Comparison of ENCODE assay signal across 13 cellular contexts in genomic region chr5:112681481-112681908, GRCh38. TPM values are rescaled to one million over a fixed set of nuclear protein-coding genes. Genes with fewer than 3 reads are reported as not detected.
DNase-seq lines count a peak whose midpoint lies in the region; ATAC-seq and TF ChIP-seq lines count a peak whose summit lies in the region.
"Had no signal": no experiment of that assay in that cellular context is flagged by ENCODE, and none has a peak within 500 bp of the region (broad histone marks: within the 10 kb centered on the region; RNA-seq: fewer than 3 reads in every experiment).

No MANE protein-coding gene starts in this region.

- no peak overlapping the region for H3K27ac ChIP-seq in PC-9
- H3K27ac ChIP-seq: right atrium auricular region, thoracic aorta had no signal

- H3K79me2 ChIP-seq in PC-9 (ENCODE audit: low read depth), result no peaks in the 10 kb centered on the region

- H3K27ac Mint-ChIP-seq in naive thymus-derived CD8-positive, alpha-beta T cell, result no peak overlapping the region
- H3K27ac Mint-ChIP-seq in mesothelial cell of epicardium, result no peak overlapping the region

- BruUV-seq in PC-9 (replicated peaks; lab: Mats Ljungman, UMichigan), result no TSS peak

- H4K20me1 ChIP-seq in PC-9 (ENCODE audit: insufficient read depth), result no peaks in the 10 kb centered on the region

- H3K4me3 Mint-ChIP-seq in naive thymus-derived CD8-positive, alpha-beta T cell, result no peak overlapping the region
- no peak overlapping the region for H3K4me3 Mint-ChIP-seq in mesothelial cell of epicardium

- intact Hi-C loops in PC-9 (cut with micrococcal nuclease; ENCODE audit: unreplicated experiment), result no loop called here

- CTCF ChIA-PET in PC-9 (lab: Charles Lee), result interaction anchor here (0.5 kb wide), 1 partner anchor 12 kb away, joined by 3 read pairs; no protein-coding TSS in a partner anchor

- no peaks in the 10 kb centered on the region for H3K27me3 ChIP-seq in PC-9 (ENCODE audit: insufficient read depth, low read depth)
- H3K27me3 ChIP-seq: right atrium auricular region had no signal

- peak; percentile 65 for DNase-seq in EH (ENCODE audit: low read depth)
- no peak for DNase-seq in PC-9
- DNase-seq in activated T-cell treated with anti-CD3 and anti-CD28 coated beads, Interleukin-2, amount 50 U/mL, for 1 hour, result no peak
- no peak for DNase-seq in naive thymus-derived CD8-positive, alpha-beta T cell
- DNase-seq in NCI-H345 treated with DMSO at 0.1 percent for 48 hours (lab: John Stamatoyannopoulos, UW; ENCODE audit: unreplicated experiment), result no peak
- no peak for DNase-seq in mesothelial cell of epicardium (ENCODE audit: low spot score in 2 of 2, unreplicated experiment in 2 of 2)
- DNase-seq: activated effector memory CD4-positive, alpha-beta T cell treated with anti-CD3 and anti-CD28 coated beads, Interleukin-2, amount 50 U/mL, for 16 hours; caudate nucleus; erythroblast had no signal

- no peak for TF ChIP-seq CTCF in PC-9 (conservative IDR thresholded peaks at IDR 0.05)
- no peak for TF ChIP-seq CTCF in mesothelial cell of epicardium (IDR thresholded peaks at IDR 0.05; ENCODE audit: unreplicated experiment)

- 0 out of 2 replicates have a peak overlapping the region, but pooled peaks have one; percentile 27 for H3K4me2 ChIP-seq in PC-9

- no peaks in the 10 kb centered on the region for H3K36me3 ChIP-seq in PC-9 (ENCODE audit: low read depth)
- H3K36me3 ChIP-seq: right atrium auricular region, thoracic aorta had no signal

- H3F3A ChIP-seq in PC-9 (ENCODE audit: insufficient read depth, low read depth), result no peaks in the 10 kb centered on the region

- peaks cover 6 to 50% (median 31%) of the 10 kb centered on the region in 5 donors for H3K27me3 Mint-ChIP-seq in naive thymus-derived CD8-positive, alpha-beta T cell
- H3K27me3 Mint-ChIP-seq in mesothelial cell of epicardium (ENCODE audit: low read depth), result peaks cover 2% of the 10 kb centered on the region

- H3K36me3 Mint-ChIP-seq in naive thymus-derived CD8-positive, alpha-beta T cell, result peaks cover 0 to 9% (median 0%) of the 10 kb centered on the region in 3 donors
- no peaks in the 10 kb centered on the region for H3K36me3 Mint-ChIP-seq in mesothelial cell of epicardium

- peaks cover 0 to 5% (median 0%) of the 10 kb centered on the region in 4 donors for H3K4me1 Mint-ChIP-seq in naive thymus-derived CD8-positive, alpha-beta T cell
- peaks cover 35% of the 10 kb centered on the region for H3K4me1 Mint-ChIP-seq in mesothelial cell of epicardium

- H3K4me3 ChIP-seq in PC-9, result no peak overlapping the region
- H3K4me3 ChIP-seq: right atrium auricular region, thoracic aorta had no signal

- no peaks in the 10 kb centered on the region for H3K9me3 ChIP-seq in PC-9 (ENCODE audit: insufficient read depth, low read depth)
- H3K9me3 ChIP-seq: right atrium auricular region, thoracic aorta had no signal

- no peaks in the 10 kb centered on the region for H3K4me1 ChIP-seq in PC-9 (replicated peaks; ENCODE audit: insufficient read depth)

- no peaks in the 10 kb centered on the region for H3K9me2 ChIP-seq in PC-9 (ENCODE audit: insufficient read depth)

- POLR2A ChIA-PET in PC-9 (lab: Charles Lee; ENCODE audit: unreplicated experiment), result no interaction called here
- POLR2A ChIA-PET in naive thymus-derived CD8-positive, alpha-beta T cell (lab: Charles Lee), result no interaction called here

- H3K9me3 Mint-ChIP-seq in naive thymus-derived CD8-positive, alpha-beta T cell, result peaks cover 0 to 7% (median 0%) of the 10 kb centered on the region in 9 donors
- peaks cover under 1% of the 10 kb centered on the region for H3K9me3 Mint-ChIP-seq in mesothelial cell of epicardium

- peak; percentile 75 for ATAC-seq in GM19395 (IDR thresholded peaks at IDR 0.05; ENCODE audit: unreplicated experiment)
- ATAC-seq in HG03064 (IDR thresholded peaks at IDR 0.05; ENCODE audit: low read depth, unreplicated experiment), result peak; percentile 88
- no peak for ATAC-seq in naive thymus-derived CD8-positive, alpha-beta T cell

- no peak overlapping the region for H2AFZ ChIP-seq in PC-9

RNA-seq across cellular contexts. Expression of gene APC, which starts 56.2 kb away (rescaled TPM):
- total RNA-seq in PC-9 (2021) (22.9 and 23.5 TPM in 2 replicates), mesothelial cell of epicardium (53.7 to 56.3 TPM (median 54.6 TPM) in 3 replicates)
- 10 to 100 TPM; 44.4 to 47.9 TPM for total RNA-seq in naive thymus-derived CD8-positive, alpha-beta T cell
- 10 to 100 TPM; 16.6 to 23.7 (median 16.6) TPM for polyA plus RNA-seq in naive thymus-derived CD8-positive, alpha-beta T cell

Comparison
In these comparisons a context has a peak if more than half of its experiments do, and no peak if none do; other contexts are left out.
1. ATAC-seq: peak in GM19395 (single experiment) and HG03064 (single experiment); none in naive thymus-derived CD8-positive, alpha-beta T cell (0 of 2).